In genomic region chr5:18653216-18653752, GRCh38 we compare ENCODE assay signal across 1 cellular context.
TF ChIP-seq lines count a peak whose summit lies in the region.

No MANE protein-coding gene starts in this region.

TF ChIP-seq in H1, 55 proteins besides CTCF, POLR2A, EP300 and RAD21:
- TF ChIP-seq POLR2AphosphoS5 (IDR thresholded peaks at IDR 0.05; ENCODE audit: low read depth, low read length) (peak; percentile 68), KDM1A (IDR thresholded peaks at IDR 0.05; ENCODE audit: borderline replicate concordance, low read length) (no peak), ATF2 (IDR thresholded peaks at IDR 0.05; ENCODE audit: low read length) (no peak; the same call in 1 of the 2 replicates), CEBPB (IDR thresholded peaks at IDR 0.05; ENCODE audit: low read depth, low read length) (no peak)
TF ChIP-seq in H1: peak in this region for 1.
